ENCODE assay signal across 30 cellular contexts in genomic region chr2:75337619-75338018, GRCh38.
"Had no signal": no experiment of that assay in that cellular context is flagged by ENCODE, and none has a peak within 500 bp of the region (broad histone marks: within the 10 kb centered on the region; RNA-seq: fewer than 3 reads in every experiment).

No MANE protein-coding gene starts in this region.

- H3K4me3 ChIP-seq: PC-9, SJSA1 had no signal

- H3K36me3 ChIP-seq: SJSA1 had no signal

- ATAC-seq: Panc1 had no signal

- H3K27ac ChIP-seq: PC-9, SJSA1 had no signal

- H3K9me3 ChIP-seq: SJSA1, SK-N-SH had no signal

- H3K9me2 ChIP-seq: SK-N-SH had no signal

- H3K4me1 ChIP-seq: SJSA1 had no signal

- DNase-seq: Kasumi-1, NCI-H1048, NCI-H1092 treated with DMSO at 0.1 percent for 48 hours, NCI-H1105 treated with DMSO at 0.1 percent for 48 hours, NCI-H1417, NCI-H1436, NCI-H146, NCI-H1694, NCI-H187, NCI-H1930, NCI-H2029 treated with DMSO at 0.1 percent for 48 hours, NCI-H2081 treated with DMSO at 0.1 percent for 48 hours, NCI-H2107, NCI-H2171, NCI-H226, NCI-H446 treated with DMSO at 0.1 percent for 48 hours, NCI-H510A, NCI-H524, NCI-H526, NCI-H69, NCI-H748 treated with DMSO at 0.1 percent for 48 hours, NCI-H82, PC-9, Right ventricle myocardium superior, SHP77 treated with DMSO at 0.1 percent for 48 hours, SK-N-SH, SW 1271, T-helper 1 cell had no signal

- H3K27me3 ChIP-seq: SJSA1 had no signal

- H3K4me2 ChIP-seq: PC-9, SK-N-SH had no signal

- H2AFZ ChIP-seq: PC-9 had no signal

- H3K9ac ChIP-seq: SK-N-SH had no signal
